Comparison of ENCODE assay signal across 15 cellular contexts in the genomic region with DNA sequence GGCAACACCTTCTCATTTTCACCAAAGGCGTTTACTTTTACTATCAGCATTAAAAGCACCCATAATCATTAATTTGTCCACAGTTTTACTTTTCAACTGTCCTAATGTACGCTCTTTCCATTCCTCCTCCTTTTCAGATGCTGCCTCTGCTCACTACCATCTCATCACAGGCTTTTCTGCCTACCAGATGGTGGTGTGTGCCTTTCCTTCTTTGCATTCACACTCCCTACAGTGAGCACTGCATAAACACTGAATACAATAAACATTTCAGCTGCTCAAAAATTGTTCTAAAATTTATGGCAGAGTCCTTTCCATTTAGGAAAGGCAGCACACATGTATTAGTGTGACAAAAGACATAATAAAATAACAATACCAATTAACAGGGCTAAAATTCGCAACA.
"Had no signal": no experiment of that assay in that cellular context is flagged by ENCODE, and none has a peak within 500 bp of the region (broad histone marks: within the 10 kb centered on the region; RNA-seq: fewer than 3 reads in every experiment).

No MANE protein-coding gene starts in this region.

- H3K9me3 ChIP-seq: ascending aorta, breast epithelium, spleen, thoracic aorta, upper lobe of left lung had no signal

- H3K4me1 Mint-ChIP-seq: activated naive CD4-positive, alpha-beta T cell treated with anti-CD3 and anti-CD28 coated beads, Interleukin-2, amount 50 U/mL, for 24 hours; naive thymus-derived CD8-positive, alpha-beta T cell; stimulated activated naive B cell treated with anti-CD40 and anti-IgM and Interleukin-4, amounts not matched to agents 10 μg/mL and 1 μg/mL and 100 μg/mL, for 72 hours had no signal

- H3K79me2 ChIP-seq: parathyroid adenoma had no signal

- H3K4me1 ChIP-seq: ascending aorta, breast epithelium, parathyroid adenoma, spleen had no signal

- H3K36me3 Mint-ChIP-seq: activated naive CD4-positive, alpha-beta T cell treated with anti-CD3 and anti-CD28 coated beads, Interleukin-2, amount 50 U/mL, for 24 hours; naive thymus-derived CD8-positive, alpha-beta T cell; stimulated activated naive B cell treated with anti-CD40 and anti-IgM and Interleukin-4, amounts not matched to agents 10 μg/mL and 1 μg/mL and 100 μg/mL, for 72 hours had no signal

- H3K9ac ChIP-seq: parathyroid adenoma had no signal

- H3K4me3 ChIP-seq: ascending aorta, breast epithelium, coronary artery, spleen, thoracic aorta, upper lobe of left lung had no signal

- H3K4me3 Mint-ChIP-seq: activated naive CD4-positive, alpha-beta T cell treated with anti-CD3 and anti-CD28 coated beads, Interleukin-2, amount 50 U/mL, for 24 hours; activated T-cell treated with anti-CD3 and anti-CD28 coated beads, Interleukin-2, amount 50 U/mL, for 72 hours; naive thymus-derived CD8-positive, alpha-beta T cell; stimulated activated naive B cell treated with anti-CD40 and anti-IgM and Interleukin-4, amounts not matched to agents 10 μg/mL and 1 μg/mL and 100 μg/mL, for 72 hours had no signal

- H3K9me3 Mint-ChIP-seq: activated naive CD4-positive, alpha-beta T cell treated with anti-CD3 and anti-CD28 coated beads, Interleukin-2, amount 50 U/mL, for 24 hours; activated T-cell treated with anti-CD3 and anti-CD28 coated beads, Interleukin-2, amount 50 U/mL, for 72 hours; stimulated activated naive B cell treated with anti-CD40 and anti-IgM and Interleukin-4, amounts not matched to agents 10 μg/mL and 1 μg/mL and 100 μg/mL, for 72 hours had no signal

- DNase-seq: activated CD4-positive, alpha-beta T cell treated with anti-CD3 and anti-CD28 coated beads for 1 hour; activated CD8-positive, alpha-beta memory T cell treated with anti-CD3 and anti-CD28 coated beads for 24 hours; activated effector memory CD4-positive, alpha-beta T cell treated with anti-CD3 and anti-CD28 coated beads, Interleukin-2, amount 50 U/mL, for 16 hours; activated T-cell treated with anti-CD3 and anti-CD28 coated beads, Interleukin-2, amount 50 U/mL, for 72 hours; left ventricle myocardium superior; naive thymus-derived CD8-positive, alpha-beta T cell; spleen; stimulated activated naive B cell treated with anti-CD40 and anti-IgM and Interleukin-4, amounts not matched to agents 10 μg/mL and 1 μg/mL and 100 μg/mL, for 72 hours; upper lobe of left lung had no signal

- H3K27ac Mint-ChIP-seq: activated naive CD4-positive, alpha-beta T cell treated with anti-CD3 and anti-CD28 coated beads, Interleukin-2, amount 50 U/mL, for 24 hours; activated T-cell treated with anti-CD3 and anti-CD28 coated beads, Interleukin-2, amount 50 U/mL, for 72 hours; naive thymus-derived CD8-positive, alpha-beta T cell; stimulated activated naive B cell treated with anti-CD40 and anti-IgM and Interleukin-4, amounts not matched to agents 10 μg/mL and 1 μg/mL and 100 μg/mL, for 72 hours had no signal

- H2AFZ ChIP-seq: parathyroid adenoma had no signal

- ATAC-seq: activated T-cell treated with anti-CD3 and anti-CD28 coated beads, Interleukin-2, amount 50 U/mL, for 72 hours; naive thymus-derived CD8-positive, alpha-beta T cell; stimulated activated naive B cell treated with anti-CD40 and anti-IgM and Interleukin-4, amounts not matched to agents 10 μg/mL and 1 μg/mL and 100 μg/mL, for 72 hours had no signal

- H3K27me3 ChIP-seq: ascending aorta, breast epithelium, spleen, upper lobe of left lung had no signal

- H3K27me3 Mint-ChIP-seq: activated naive CD4-positive, alpha-beta T cell treated with anti-CD3 and anti-CD28 coated beads, Interleukin-2, amount 50 U/mL, for 24 hours; stimulated activated naive B cell treated with anti-CD40 and anti-IgM and Interleukin-4, amounts not matched to agents 10 μg/mL and 1 μg/mL and 100 μg/mL, for 72 hours had no signal

- H3K27ac ChIP-seq: ascending aorta, breast epithelium, coronary artery, parathyroid adenoma, spleen, thoracic aorta had no signal

- H3K36me3 ChIP-seq: ascending aorta, breast epithelium, spleen, thoracic aorta, upper lobe of left lung had no signal
